24 cellular contexts compared by ENCODE assay signal in the genomic region with DNA sequence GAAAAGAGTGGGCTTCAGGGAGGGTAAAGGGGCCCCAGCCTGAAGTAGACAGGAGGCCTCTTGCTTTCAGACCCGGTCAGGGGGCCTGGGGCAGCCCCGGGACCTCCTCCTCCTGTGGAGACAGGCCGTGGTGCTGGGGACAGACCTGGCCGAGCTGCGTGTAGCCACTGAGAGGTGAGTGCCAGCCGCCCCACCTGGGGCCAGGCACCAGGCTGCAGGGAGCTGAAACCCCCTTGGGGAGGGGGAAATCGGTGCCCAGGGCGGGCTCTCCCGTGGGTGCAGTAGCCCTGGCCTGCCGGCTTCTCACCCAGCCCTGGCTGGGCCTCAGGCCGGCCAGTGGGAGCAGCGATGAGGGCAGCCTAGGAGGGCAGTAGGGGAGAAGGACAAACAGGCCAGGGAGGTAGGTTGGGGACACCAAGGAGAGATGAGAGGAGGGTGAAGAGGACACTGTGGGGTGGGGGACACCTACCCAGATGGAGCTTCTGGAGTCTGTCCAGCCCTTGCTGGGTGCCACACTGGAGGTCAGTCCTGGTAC. TPM values are rescaled to one million over a fixed set of nuclear protein-coding genes. Genes with fewer than 3 reads are reported as not detected.
A peak's percentile ranks its signal among the peaks of the same experiment; 100 is the strongest.
DNase-seq lines count a peak whose midpoint lies in the region; ATAC-seq, FAIRE-seq and TF ChIP-seq lines count a peak whose summit lies in the region.
"Had no signal": no experiment of that assay in that cellular context is flagged by ENCODE, and none has a peak within 500 bp of the region (broad histone marks: within the 10 kb centered on the region; RNA-seq: fewer than 3 reads in every experiment).

No MANE protein-coding gene starts in this region.

- CTCF ChIA-PET in WTC11 (lab: Charles Lee), result no interaction called here

- no peaks in the 10 kb centered on the region for H3F3A ChIP-seq in MM.1S (ENCODE audit: insufficient read depth, low read length)

- no peak for ATAC-seq in WTC11
- no peak for ATAC-seq in HG03439 (IDR thresholded peaks at IDR 0.05; ENCODE audit: unreplicated experiment)

- H3K4me1 ChIP-seq in kidney (ENCODE audit: control insufficient read depth in 1 of 2, insufficient read depth in 1 of 2, low read depth in 1 of 2, low read length in 2 of 2) (no peaks in the 10 kb centered on the region), MM.1S (ENCODE audit: low read length) (no peaks in the 10 kb centered on the region)

- H3K9me2 ChIP-seq in MM.1S (replicated peaks; ENCODE audit: insufficient read depth, low read length), result no peaks in the 10 kb centered on the region

- no peak overlapping the region for H3K4me3 Mint-ChIP-seq in WTC11
- H3K4me3 Mint-ChIP-seq: activated CD4-positive, alpha-beta T cell treated with anti-CD3 and anti-CD28 coated beads, Interleukin-2, amount 10 ng/mL, durations not matched to agents 7 days and 5 days had no signal

- H3K27ac ChIP-seq in kidney (ENCODE audit: low read depth in 2 of 2, low read length in 2 of 2) (no peak overlapping the region), MM.1S (ENCODE audit: low read length) (no peak overlapping the region)
- H3K27ac ChIP-seq: cardiac muscle cell, dorsolateral prefrontal cortex, epithelial cell of prostate, hepatocyte had no signal

- H3K4me2 ChIP-seq in MM.1S (ENCODE audit: low read depth, low read length), result no peak overlapping the region
- H3K4me2 ChIP-seq: hepatocyte had no signal

- no peak overlapping the region for H2AFZ ChIP-seq in MM.1S (ENCODE audit: low read length)
- H2AFZ ChIP-seq: hepatocyte had no signal

- H3K9ac ChIP-seq in kidney (ENCODE audit: low read length in 2 of 2), result no peak overlapping the region
- H3K9ac ChIP-seq in MM.1S (ENCODE audit: low read length), result no peak overlapping the region

- H3K9me3 Mint-ChIP-seq in WTC11, result no peaks in the 10 kb centered on the region
- H3K9me3 Mint-ChIP-seq: activated CD4-positive, alpha-beta T cell treated with anti-CD3 and anti-CD28 coated beads, Interleukin-2, amount 10 ng/mL, durations not matched to agents 7 days and 5 days had no signal

- no peaks in the 10 kb centered on the region for H3K36me3 Mint-ChIP-seq in WTC11

- no peak for FAIRE-seq in kidney (lab: Jason Lieb, UNC)
- FAIRE-seq: islet of Langerhans had no signal

- no peaks in the 10 kb centered on the region for H3K36me3 ChIP-seq in H7 (replicated peaks; ENCODE audit: control insufficient read depth, insufficient read depth, low read length)
- no peaks in the 10 kb centered on the region for H3K36me3 ChIP-seq in kidney (ENCODE audit: control insufficient read depth in 1 of 2, insufficient read depth in 2 of 2, low read length in 2 of 2)
- H3K36me3 ChIP-seq in MM.1S (replicated peaks; ENCODE audit: insufficient read depth, low read length), result no peaks in the 10 kb centered on the region
- H3K36me3 ChIP-seq: cardiac muscle cell had no signal

- DNase-seq in H7 (peak; percentile 57), WTC11 (ENCODE audit: low spot score) (peak; percentile 7), kidney (peak; percentile 65), retina (peak; percentile 7), occipital lobe (lab: John Stamatoyannopoulos, UW) (no peak), NCI-H2029 treated with DMSO at 0.1 percent for 48 hours (lab: John Stamatoyannopoulos, UW) (no peak), MM.1S (no peak)
- DNase-seq: activated CD4-positive, alpha-beta T cell treated with anti-CD3 and anti-CD28 coated beads, Interleukin-2, amount 10 ng/mL, durations not matched to agents 7 days and 5 days; activated naive CD4-positive, alpha-beta T cell; HCEC 1CT; NCI-H1436; NCI-H2171; NCI-H526 treated with DMSO at 0.1 percent for 48 hours; SHP77; stimulated activated CD4-positive, alpha-beta T cell treated with anti-CD3 and anti-CD28 coated beads, Interleukin-4, amount 100 ng/mL, for 24 hours had no signal

- no peaks in the 10 kb centered on the region for H4K20me1 ChIP-seq in MM.1S (ENCODE audit: insufficient read depth, low read length)

- no peaks in the 10 kb centered on the region for H3K79me2 ChIP-seq in MM.1S (ENCODE audit: low read length)
- H3K79me2 ChIP-seq: hepatocyte had no signal

- H3K4me3 ChIP-seq in H7 (ENCODE audit: insufficient read depth, low read depth, low read length) (no peak overlapping the region), kidney (ENCODE audit: low read length in 2 of 2) (no peak overlapping the region), MM.1S (ENCODE audit: low read length) (no peak overlapping the region)
- H3K4me3 ChIP-seq: cardiac muscle cell, dorsolateral prefrontal cortex, hepatocyte had no signal

- POLR2A ChIA-PET in WTC11 (lab: Charles Lee), result no interaction called here

- intact Hi-C loops in kidney (cut with DNase I), result no loop called here

- no peaks in the 10 kb centered on the region for H3K27me3 Mint-ChIP-seq in WTC11 (ENCODE audit: low read depth)
- H3K27me3 Mint-ChIP-seq: activated CD4-positive, alpha-beta T cell treated with anti-CD3 and anti-CD28 coated beads, Interleukin-2, amount 10 ng/mL, durations not matched to agents 7 days and 5 days had no signal

- H3K4me1 Mint-ChIP-seq in WTC11, result no peaks in the 10 kb centered on the region
- H3K4me1 Mint-ChIP-seq: activated CD4-positive, alpha-beta T cell treated with anti-CD3 and anti-CD28 coated beads, Interleukin-2, amount 10 ng/mL, durations not matched to agents 7 days and 5 days had no signal

- no peak for TF ChIP-seq CTCF in WTC11 (IDR thresholded peaks at IDR 0.05)
- no peak for TF ChIP-seq CTCF in kidney (IDR thresholded peaks at IDR 0.05; ENCODE audit: borderline replicate concordance, extremely low read depth, insufficient read depth)
- TF ChIP-seq CTCF in MM.1S (IDR thresholded peaks at IDR 0.05; ENCODE audit: low read length), result no peak

- H3K9me3 ChIP-seq in kidney (ENCODE audit: control insufficient read depth in 1 of 2, low read length in 2 of 2), result peaks cover 0 to 6% of the 10 kb centered on the region in 2 donors
- H3K9me3 ChIP-seq in MM.1S (replicated peaks; ENCODE audit: insufficient read depth, low read length), result no peaks in the 10 kb centered on the region

- H3K27me3 ChIP-seq in H7 (ENCODE audit: control insufficient read depth, insufficient read depth, low read length), result no peaks in the 10 kb centered on the region
- H3K27me3 ChIP-seq in MM.1S (replicated peaks; ENCODE audit: insufficient read depth, low read length), result peaks cover 96% of the 10 kb centered on the region
- H3K27me3 ChIP-seq: cardiac muscle cell, dorsolateral prefrontal cortex, hepatocyte had no signal

- no peak overlapping the region for H3K27ac Mint-ChIP-seq in WTC11
- H3K27ac Mint-ChIP-seq: activated CD4-positive, alpha-beta T cell treated with anti-CD3 and anti-CD28 coated beads, Interleukin-2, amount 10 ng/mL, durations not matched to agents 7 days and 5 days had no signal

TF ChIP-seq in WTC11, 78 proteins besides CTCF, POLR2A, EP300 and RAD21:
- TF ChIP-seq, protein P1, sequence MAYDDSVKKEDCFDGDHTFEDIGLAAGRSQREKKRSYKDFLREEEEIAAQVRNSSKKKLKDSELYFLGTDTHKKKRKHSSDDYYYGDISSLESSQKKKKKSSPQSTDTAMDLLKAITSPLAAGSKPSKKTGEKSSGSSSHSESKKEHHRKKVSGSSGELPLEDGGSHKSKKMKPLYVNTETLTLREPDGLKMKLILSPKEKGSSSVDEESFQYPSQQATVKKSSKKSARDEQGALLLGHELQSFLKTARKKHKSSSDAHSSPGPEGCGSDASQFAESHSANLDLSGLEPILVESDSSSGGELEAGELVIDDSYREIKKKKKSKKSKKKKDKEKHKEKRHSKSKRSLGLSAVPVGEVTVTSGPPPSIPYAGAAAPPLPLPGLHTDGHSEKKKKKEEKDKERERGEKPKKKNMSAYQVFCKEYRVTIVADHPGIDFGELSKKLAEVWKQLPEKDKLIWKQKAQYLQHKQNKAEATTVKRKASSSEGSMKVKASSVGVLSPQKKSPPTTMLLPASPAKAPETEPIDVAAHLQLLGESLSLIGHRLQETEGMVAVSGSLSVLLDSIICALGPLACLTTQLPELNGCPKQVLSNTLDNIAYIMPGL (CRISPR knock-in tag; IDR thresholded peaks at IDR 0.05), result no peak
- TF ChIP-seq, protein P2, sequence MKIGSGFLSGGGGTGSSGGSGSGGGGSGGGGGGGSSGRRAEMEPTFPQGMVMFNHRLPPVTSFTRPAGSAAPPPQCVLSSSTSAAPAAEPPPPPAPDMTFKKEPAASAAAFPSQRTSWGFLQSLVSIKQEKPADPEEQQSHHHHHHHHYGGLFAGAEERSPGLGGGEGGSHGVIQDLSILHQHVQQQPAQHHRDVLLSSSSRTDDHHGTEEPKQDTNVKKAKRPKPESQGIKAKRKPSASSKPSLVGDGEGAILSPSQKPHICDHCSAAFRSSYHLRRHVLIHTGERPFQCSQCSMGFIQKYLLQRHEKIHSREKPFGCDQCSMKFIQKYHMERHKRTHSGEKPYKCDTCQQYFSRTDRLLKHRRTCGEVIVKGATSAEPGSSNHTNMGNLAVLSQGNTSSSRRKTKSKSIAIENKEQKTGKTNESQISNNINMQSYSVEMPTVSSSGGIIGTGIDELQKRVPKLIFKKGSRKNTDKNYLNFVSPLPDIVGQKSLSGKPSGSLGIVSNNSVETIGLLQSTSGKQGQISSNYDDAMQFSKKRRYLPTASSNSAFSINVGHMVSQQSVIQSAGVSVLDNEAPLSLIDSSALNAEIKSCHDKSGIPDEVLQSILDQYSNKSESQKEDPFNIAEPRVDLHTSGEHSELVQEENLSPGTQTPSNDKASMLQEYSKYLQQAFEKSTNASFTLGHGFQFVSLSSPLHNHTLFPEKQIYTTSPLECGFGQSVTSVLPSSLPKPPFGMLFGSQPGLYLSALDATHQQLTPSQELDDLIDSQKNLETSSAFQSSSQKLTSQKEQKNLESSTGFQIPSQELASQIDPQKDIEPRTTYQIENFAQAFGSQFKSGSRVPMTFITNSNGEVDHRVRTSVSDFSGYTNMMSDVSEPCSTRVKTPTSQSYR (CRISPR knock-in tag; IDR thresholded peaks at IDR 0.05), result no peak
- TF ChIP-seq, protein P3, sequence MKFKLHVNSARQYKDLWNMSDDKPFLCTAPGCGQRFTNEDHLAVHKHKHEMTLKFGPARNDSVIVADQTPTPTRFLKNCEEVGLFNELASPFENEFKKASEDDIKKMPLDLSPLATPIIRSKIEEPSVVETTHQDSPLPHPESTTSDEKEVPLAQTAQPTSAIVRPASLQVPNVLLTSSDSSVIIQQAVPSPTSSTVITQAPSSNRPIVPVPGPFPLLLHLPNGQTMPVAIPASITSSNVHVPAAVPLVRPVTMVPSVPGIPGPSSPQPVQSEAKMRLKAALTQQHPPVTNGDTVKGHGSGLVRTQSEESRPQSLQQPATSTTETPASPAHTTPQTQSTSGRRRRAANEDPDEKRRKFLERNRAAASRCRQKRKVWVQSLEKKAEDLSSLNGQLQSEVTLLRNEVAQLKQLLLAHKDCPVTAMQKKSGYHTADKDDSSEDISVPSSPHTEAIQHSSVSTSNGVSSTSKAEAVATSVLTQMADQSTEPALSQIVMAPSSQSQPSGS (CRISPR knock-in tag; IDR thresholded peaks at IDR 0.05; ENCODE audit: borderline replicate concordance, low read depth), result no peak

RNA-seq across cellular contexts. Expression of a gene that starts 24.0 kb away (rescaled TPM):
- 0.38 TPM in 1 of 2 replicates, not detected in the other for total RNA-seq in H7 (2014; rRNA removed; shearing (Covaris generic))
- not detected in 3 replicates for total RNA-seq in WTC11 (2021)
- total RNA-seq in kidney, result 0.13 TPM
- not detected for polyA plus RNA-seq in kidney (ENCODE audit: insufficient read depth, low read depth, low replicate concordance)
- total RNA-seq in occipital lobe, result under 0.01 TPM
- total RNA-seq: activated CD4-positive, alpha-beta T cell treated with anti-CD3 and anti-CD28 coated beads, Interleukin-2, amount 10 ng/mL, durations not matched to agents 7 days and 5 days; cardiac muscle cell; fibroblast of villous mesenchyme; urinary bladder had no signal
- polyA plus RNA-seq: cardiac muscle cell had no signal

RNA-seq across cellular contexts. Expression of a gene that starts 34.2 kb away (rescaled TPM):
- total RNA-seq in H7 (2014; rRNA removed; shearing (Covaris generic)), result not detected in 2 replicates
- total RNA-seq in WTC11 (2021), result not detected in 3 replicates
- total RNA-seq in kidney, result 6.1 TPM
- polyA plus RNA-seq in kidney (ENCODE audit: insufficient read depth, low read depth, low replicate concordance), result 28.5 TPM
- total RNA-seq in occipital lobe, result not detected
- total RNA-seq: activated CD4-positive, alpha-beta T cell treated with anti-CD3 and anti-CD28 coated beads, Interleukin-2, amount 10 ng/mL, durations not matched to agents 7 days and 5 days; cardiac muscle cell; fibroblast of villous mesenchyme; posterior vena cava had no signal
- polyA plus RNA-seq: cardiac muscle cell had no signal

Comparison
In these comparisons a context has a peak if more than half of its experiments do, and no peak if none do; other contexts are left out.
1. DNase-seq: peak in H7 (single experiment), WTC11 (single experiment), kidney (single experiment) and retina (single experiment); none in occipital lobe (single experiment), NCI-H2029 treated with DMSO at 0.1 percent for 48 hours (single experiment) and MM.1S (single experiment).